ENCODE assay signal across 25 cellular contexts in the genomic region with DNA sequence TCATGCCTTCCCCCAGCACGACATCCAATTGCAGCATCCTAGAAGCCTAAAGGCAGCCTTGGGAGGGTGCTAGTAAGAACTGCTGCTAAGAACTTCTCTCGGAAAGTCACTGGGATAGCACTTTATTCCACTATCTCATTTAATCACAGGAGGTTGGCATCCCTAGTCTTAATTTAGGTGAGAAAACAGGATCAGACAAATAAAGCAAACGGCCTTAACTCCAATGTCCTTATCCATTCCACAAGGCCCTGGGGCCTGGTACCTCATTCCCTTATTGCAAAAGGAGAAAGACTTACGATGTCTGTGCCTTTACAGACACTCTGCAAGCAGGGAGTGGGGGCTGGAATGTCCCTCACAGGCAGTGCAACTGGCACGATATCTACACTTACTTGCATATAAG.
"Had no signal": no experiment of that assay in that cellular context is flagged by ENCODE, and none has a peak within 500 bp of the region (broad histone marks: within the 10 kb centered on the region; RNA-seq: fewer than 3 reads in every experiment).

No MANE protein-coding gene starts in this region.

- H3K4me1 Mint-ChIP-seq: endodermal cell, immature natural killer cell, mesothelial cell of epicardium, naive B cell had no signal

- H3K36me3 Mint-ChIP-seq: mesothelial cell of epicardium had no signal

- FAIRE-seq: endometrium, frontal cortex, keratinocyte had no signal

- H3K4me3 Mint-ChIP-seq: dendritic cell treated with granulocyte-macrophage colony-stimulating factor and Interleukin-4, amounts not matched to agents 40 ng/mL and 50 ng/mL, for 4 days; effector memory CD8-positive, alpha-beta T cell; endodermal cell; immature natural killer cell; mesothelial cell of epicardium; naive B cell had no signal

- H3K36me3 ChIP-seq: colonic mucosa, gastroesophageal sphincter, heart left ventricle, left lung, lower lobe of right lung had no signal

- DNase-seq: colonic mucosa; cortex of kidney; effector CD8-positive, alpha-beta T cell; effector memory CD8-positive, alpha-beta T cell; endodermal cell; erythroblast; foreskin keratinocyte; heart left ventricle; hypothalamus; immature natural killer cell; left cardiac atrium; left lung; left ventricle myocardium superior; lower lobe of right lung; mesenchymal stem cell; mucosa of descending colon; naive B cell had no signal

- H3K9me3 ChIP-seq: colonic mucosa, gastroesophageal sphincter, heart left ventricle, left lung, lower lobe of right lung, mucosa of descending colon had no signal

- H3K27ac Mint-ChIP-seq: dendritic cell treated with granulocyte-macrophage colony-stimulating factor and Interleukin-4, amounts not matched to agents 40 ng/mL and 50 ng/mL, for 4 days; effector memory CD8-positive, alpha-beta T cell; endodermal cell; immature natural killer cell; mesothelial cell of epicardium had no signal

- H3K27me3 Mint-ChIP-seq: dendritic cell treated with granulocyte-macrophage colony-stimulating factor and Interleukin-4, amounts not matched to agents 40 ng/mL and 50 ng/mL, for 4 days had no signal

- H2AFZ ChIP-seq: hepatocyte had no signal

- H3K9me3 Mint-ChIP-seq: dendritic cell treated with granulocyte-macrophage colony-stimulating factor and Interleukin-4, amounts not matched to agents 40 ng/mL and 50 ng/mL, for 4 days; effector memory CD8-positive, alpha-beta T cell; endodermal cell; mesothelial cell of epicardium had no signal

- H3K4me3 ChIP-seq: colonic mucosa, gastroesophageal sphincter, heart left ventricle, hepatocyte, left lung, lower lobe of right lung, mucosa of descending colon had no signal

- H3K27me3 ChIP-seq: colonic mucosa, foreskin keratinocyte, gastroesophageal sphincter, heart left ventricle, hepatocyte, left lung had no signal

- H3K27ac ChIP-seq: colonic mucosa, epithelial cell of prostate, foreskin keratinocyte, gastroesophageal sphincter, heart left ventricle, hepatocyte, left lung, lower lobe of right lung had no signal

- H3K79me2 ChIP-seq: hepatocyte had no signal

- H3K4me2 ChIP-seq: hepatocyte had no signal
